ENCODE assay signal across 10 cellular contexts in the genomic region with DNA sequence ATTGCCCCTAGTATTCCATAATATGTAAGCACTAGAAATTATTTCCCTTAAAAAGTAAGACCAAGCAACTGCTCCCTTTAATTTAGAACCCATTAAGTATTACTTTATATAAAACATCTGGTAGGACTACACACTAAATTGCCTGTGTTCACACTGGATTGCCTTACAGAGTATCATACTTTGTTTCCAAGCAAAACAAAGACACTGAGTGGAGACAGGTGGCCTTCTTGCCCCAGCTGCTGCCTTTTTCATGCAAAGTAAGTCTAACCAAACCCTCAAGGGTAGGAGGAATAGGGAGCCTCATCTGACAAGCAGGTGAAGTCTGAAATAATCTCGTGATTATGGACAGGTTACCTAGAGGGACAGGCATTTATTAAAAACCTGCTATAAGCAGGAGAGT.
DNase-seq lines count a peak whose midpoint lies in the region; ATAC-seq, FAIRE-seq and TF ChIP-seq lines count a peak whose summit lies in the region.
"Had no signal": no experiment of that assay in that cellular context is flagged by ENCODE, and none has a peak within 500 bp of the region (broad histone marks: within the 10 kb centered on the region; RNA-seq: fewer than 3 reads in every experiment).

No MANE protein-coding gene starts in this region.

- H3K36me3 ChIP-seq in MM.1S (replicated peaks; ENCODE audit: insufficient read depth, low read length) (no peaks in the 10 kb centered on the region), upper lobe of right lung (no peaks in the 10 kb centered on the region)

- DNase-seq in MM.1S = peak; percentile 50
- DNase-seq in SHP77 (lab: John Stamatoyannopoulos, UW) = peak; percentile 88
- no peak for DNase-seq in activated T-helper 2 cell treated with anti-CD3 and anti-CD28 coated beads, Interferon-gamma antibody, Interleukin-2, Interleukin-4, amounts not matched to agents 10 μg/mL and 5 μg/mL and 100 μg/mL, durations not matched to agents 14 hours and 24 hours and 36 hours (ENCODE audit: low spot score)
- DNase-seq in upper lobe of right lung = no peak
- DNase-seq in HCEC 1CT = no peak
- DNase-seq in HTR-8/SVneo (ENCODE audit: insufficient read length, low spot score) = no peak
- DNase-seq: activated T-cell treated with anti-CD3 and anti-CD28 coated beads, Interleukin-2, amount 50 U/mL, for 24 hours; Caco-2 had no signal

- peaks cover 4% of the 10 kb centered on the region for H3K36me3 Mint-ChIP-seq in activated T-helper 2 cell treated with anti-CD3 and anti-CD28 coated beads, Interferon-gamma antibody, Interleukin-2, Interleukin-4, amounts not matched to agents 10 μg/mL and 5 μg/mL and 100 μg/mL, durations not matched to agents 14 hours and 24 hours and 36 hours (ENCODE audit: low read depth)

- no peaks in the 10 kb centered on the region for H3K27me3 ChIP-seq in MM.1S (replicated peaks; ENCODE audit: insufficient read depth, low read length)
- no peaks in the 10 kb centered on the region for H3K27me3 ChIP-seq in upper lobe of right lung

- H2AFZ ChIP-seq in MM.1S (ENCODE audit: low read length) = no peak overlapping the region

- no peak overlapping the region for H3K27ac ChIP-seq in MM.1S (ENCODE audit: low read length)
- H3K27ac ChIP-seq in upper lobe of right lung = no peak overlapping the region

- no peak overlapping the region for H3K4me3 Mint-ChIP-seq in activated T-helper 2 cell treated with anti-CD3 and anti-CD28 coated beads, Interferon-gamma antibody, Interleukin-2, Interleukin-4, amounts not matched to agents 10 μg/mL and 5 μg/mL and 100 μg/mL, durations not matched to agents 14 hours and 24 hours and 36 hours (ENCODE audit: low read depth)
- H3K4me3 Mint-ChIP-seq: activated T-cell treated with anti-CD3 and anti-CD28 coated beads, Interleukin-2, amount 50 U/mL, for 24 hours had no signal

- no peaks in the 10 kb centered on the region for H4K20me1 ChIP-seq in MM.1S (ENCODE audit: insufficient read depth, low read length)

- no peak overlapping the region for H3K27ac Mint-ChIP-seq in activated T-helper 2 cell treated with anti-CD3 and anti-CD28 coated beads, Interferon-gamma antibody, Interleukin-2, Interleukin-4, amounts not matched to agents 10 μg/mL and 5 μg/mL and 100 μg/mL, durations not matched to agents 14 hours and 24 hours and 36 hours
- H3K27ac Mint-ChIP-seq: activated T-cell treated with anti-CD3 and anti-CD28 coated beads, Interleukin-2, amount 50 U/mL, for 24 hours had no signal

- H3K9me3 ChIP-seq in MM.1S (replicated peaks; ENCODE audit: insufficient read depth, low read length) (no peaks in the 10 kb centered on the region), upper lobe of right lung (no peaks in the 10 kb centered on the region)
- H3K9me3 ChIP-seq: Caco-2 had no signal

- H3K4me2 ChIP-seq in MM.1S (ENCODE audit: low read depth, low read length) = peak overlapping the region; percentile 12; the same call in 1 of the 2 replicates

- intact Hi-C loops in activated T-helper 2 cell treated with anti-CD3 and anti-CD28 coated beads, Interferon-gamma antibody, Interleukin-2, Interleukin-4, amounts not matched to agents 10 μg/mL and 5 μg/mL and 100 μg/mL, durations not matched to agents 14 hours and 24 hours and 36 hours (cut with micrococcal nuclease) = no loop called here
- intact Hi-C loops in upper lobe of right lung (cut with DNase I) = no loop called here

- no peak overlapping the region for H3K9ac ChIP-seq in MM.1S (ENCODE audit: low read length)

- no peaks in the 10 kb centered on the region for H3F3A ChIP-seq in MM.1S (ENCODE audit: insufficient read depth, low read length)

- H3K4me1 Mint-ChIP-seq in activated T-helper 2 cell treated with anti-CD3 and anti-CD28 coated beads, Interferon-gamma antibody, Interleukin-2, Interleukin-4, amounts not matched to agents 10 μg/mL and 5 μg/mL and 100 μg/mL, durations not matched to agents 14 hours and 24 hours and 36 hours (ENCODE audit: low read depth) = peaks cover 12% of the 10 kb centered on the region

- H3K9me2 ChIP-seq in MM.1S (replicated peaks; ENCODE audit: insufficient read depth, low read length) = no peaks in the 10 kb centered on the region

- peaks cover 7% of the 10 kb centered on the region for H3K9me3 Mint-ChIP-seq in activated T-helper 2 cell treated with anti-CD3 and anti-CD28 coated beads, Interferon-gamma antibody, Interleukin-2, Interleukin-4, amounts not matched to agents 10 μg/mL and 5 μg/mL and 100 μg/mL, durations not matched to agents 14 hours and 24 hours and 36 hours
- H3K9me3 Mint-ChIP-seq: activated T-cell treated with anti-CD3 and anti-CD28 coated beads, Interleukin-2, amount 50 U/mL, for 24 hours had no signal

- ATAC-seq in GM18858 (IDR thresholded peaks at IDR 0.05; ENCODE audit: unreplicated experiment) (peak; percentile 79), HG02623 (IDR thresholded peaks at IDR 0.05; ENCODE audit: unreplicated experiment) (peak; percentile 92), upper lobe of right lung (no peak)

- H3K4me3 ChIP-seq in MM.1S (ENCODE audit: low read length) (no peak overlapping the region), upper lobe of right lung (no peak overlapping the region)

- H3K27me3 Mint-ChIP-seq in activated T-helper 2 cell treated with anti-CD3 and anti-CD28 coated beads, Interferon-gamma antibody, Interleukin-2, Interleukin-4, amounts not matched to agents 10 μg/mL and 5 μg/mL and 100 μg/mL, durations not matched to agents 14 hours and 24 hours and 36 hours (ENCODE audit: low read depth) = peaks cover 30% of the 10 kb centered on the region

- TF ChIP-seq CTCF in MM.1S (IDR thresholded peaks at IDR 0.05; ENCODE audit: low read length) (no peak), upper lobe of right lung (IDR thresholded peaks at IDR 0.05) (no peak)

- no peaks in the 10 kb centered on the region for H3K79me2 ChIP-seq in MM.1S (ENCODE audit: low read length)

- peaks cover 5% of the 10 kb centered on the region; the same call in 1 of the 2 replicates for H3K4me1 ChIP-seq in MM.1S (ENCODE audit: low read length)
- no peaks in the 10 kb centered on the region for H3K4me1 ChIP-seq in upper lobe of right lung
- H3K4me1 ChIP-seq: Caco-2 had no signal

- no peak for FAIRE-seq in HTR-8/SVneo (lab: Jason Lieb, UNC)

Comparison
In these comparisons a context has a peak if more than half of its experiments do, and no peak if none do; other contexts are left out.
1. DNase-seq: peak in MM.1S (single experiment) and SHP77 (2 of 2); none in activated T-helper 2 cell treated with anti-CD3 and anti-CD28 coated beads, Interferon-gamma antibody, Interleukin-2, Interleukin-4, amounts not matched to agents 10 μg/mL and 5 μg/mL and 100 μg/mL, durations not matched to agents 14 hours and 24 hours and 36 hours (single experiment), upper lobe of right lung (single experiment), HCEC 1CT (single experiment) and HTR-8/SVneo (single experiment).